Comparison of ENCODE assay signal across 15 cellular contexts in the genomic region with DNA sequence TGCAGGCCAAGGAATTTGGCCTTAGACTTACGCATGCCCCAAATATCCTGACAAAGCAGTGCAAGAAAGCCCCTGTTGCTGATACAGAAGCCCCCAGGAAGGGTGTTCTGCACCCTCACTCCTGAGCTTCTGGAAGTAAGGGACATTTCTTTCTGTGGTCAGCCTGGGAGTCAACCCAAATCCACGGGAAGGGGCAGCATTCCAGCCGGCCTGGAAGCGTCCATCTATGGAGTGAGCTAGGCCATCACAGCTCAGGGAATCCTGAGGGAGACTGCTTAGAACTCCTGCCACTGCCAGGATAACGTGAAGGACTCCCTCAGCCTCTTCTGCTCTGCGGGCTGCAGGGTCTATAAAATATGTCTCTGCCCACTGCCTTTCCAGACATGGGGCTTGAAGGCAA.
DNase-seq lines count a peak whose midpoint lies in the region; ATAC-seq and TF ChIP-seq lines count a peak whose summit lies in the region.
"Had no signal": no experiment of that assay in that cellular context is flagged by ENCODE, and none has a peak within 500 bp of the region (broad histone marks: within the 10 kb centered on the region; RNA-seq: fewer than 3 reads in every experiment).

No MANE protein-coding gene starts in this region.

- peak overlapping the region; percentile 100 for H3K27ac ChIP-seq in OCI-LY1 (ENCODE audit: low read depth, low read length, poor library complexity, severe bottlenecking)
- H3K27ac ChIP-seq in left lung: no peak overlapping the region
- H3K27ac ChIP-seq: BLaER1 had no signal

- H3K4me3 Mint-ChIP-seq in activated T-cell treated with anti-CD3 and anti-CD28 coated beads, Interleukin-2, amount 50 U/mL, for 24 hours: no peak overlapping the region
- H3K4me3 Mint-ChIP-seq in osteocyte (ENCODE audit: unreplicated experiment): no peak overlapping the region
- no peak overlapping the region for H3K4me3 Mint-ChIP-seq in nephron progenitor cell
- H3K4me3 Mint-ChIP-seq: CD8-positive, alpha-beta T cell had no signal

- peaks cover 72% of the 10 kb centered on the region for H3K4me1 ChIP-seq in OCI-LY1 (ENCODE audit: insufficient read depth, low read length, severe bottlenecking)
- peaks cover 7 to 14% of the 10 kb centered on the region in 2 donors for H3K4me1 ChIP-seq in left lung

- no peak overlapping the region for H2AFZ ChIP-seq in OCI-LY1 (ENCODE audit: low read length)

- H4K20me1 ChIP-seq in OCI-LY1 (ENCODE audit: insufficient read depth, low read length): no peaks in the 10 kb centered on the region
- H4K20me1 ChIP-seq: BLaER1 had no signal

- peaks cover 15% of the 10 kb centered on the region for H3F3A ChIP-seq in OCI-LY1 (ENCODE audit: insufficient read depth, low read length)

- H3K27me3 ChIP-seq in OCI-LY1 (ENCODE audit: insufficient read depth, low read length) (no peaks in the 10 kb centered on the region), left lung (no peaks in the 10 kb centered on the region)
- H3K27me3 ChIP-seq: BLaER1 had no signal

- H3K4me3 ChIP-seq in OCI-LY1 (ENCODE audit: low read depth, low read length, poor library complexity, severe bottlenecking) (peak overlapping the region; percentile 35), left lung (no peak overlapping the region)
- H3K4me3 ChIP-seq: BLaER1 had no signal

- peak overlapping the region; percentile 71 for H3K9ac ChIP-seq in OCI-LY1 (ENCODE audit: low read length)
- H3K9ac ChIP-seq: BLaER1 had no signal

- peaks cover 14% of the 10 kb centered on the region for H3K27me3 Mint-ChIP-seq in activated T-cell treated with anti-CD3 and anti-CD28 coated beads, Interleukin-2, amount 50 U/mL, for 24 hours
- H3K27me3 Mint-ChIP-seq in osteocyte (ENCODE audit: unreplicated experiment) (no peaks in the 10 kb centered on the region), nephron progenitor cell (ENCODE audit: low read depth, poor library complexity) (peaks cover 14% of the 10 kb centered on the region)

- H3K9me3 ChIP-seq in OCI-LY1 (ENCODE audit: low read length): no peaks in the 10 kb centered on the region
- H3K9me3 ChIP-seq in left lung: no peaks in the 10 kb centered on the region
- H3K9me3 ChIP-seq: BLaER1 had no signal

- no peak overlapping the region for H3K27ac Mint-ChIP-seq in activated T-cell treated with anti-CD3 and anti-CD28 coated beads, Interleukin-2, amount 50 U/mL, for 24 hours
- H3K27ac Mint-ChIP-seq in osteocyte (ENCODE audit: unreplicated experiment) (no peak overlapping the region), nephron progenitor cell (no peak overlapping the region)
- H3K27ac Mint-ChIP-seq: CD8-positive, alpha-beta T cell had no signal

- peak; percentile 22 for DNase-seq in activated T-cell treated with anti-CD3 and anti-CD28 coated beads, Interleukin-2, amount 50 U/mL, for 24 hours
- no peak for DNase-seq in activated T-cell treated with anti-CD3 and anti-CD28 coated beads for 4 hours
- DNase-seq in islet precursor cell: peak; percentile 52
- DNase-seq in osteocyte (ENCODE audit: extremely low spot score, unreplicated experiment): peak; percentile 73
- DNase-seq in NCI-H1417 treated with DMSO at 0.1 percent for 48 hours (lab: John Stamatoyannopoulos, UW): no peak
- no peak for DNase-seq in nephron progenitor cell
- no peak for DNase-seq in left lung
- DNase-seq: CD8-positive, alpha-beta T cell; KG1; NCI-H1436 treated with DMSO at 0.1 percent for 48 hours; NCI-H2081; NCI-H510A treated with DMSO at 0.1 percent for 48 hours had no signal

- no peak for TF ChIP-seq CTCF in OCI-LY1 (IDR thresholded peaks at IDR 0.05; ENCODE audit: low read length)
- no peak for TF ChIP-seq CTCF in osteocyte (IDR thresholded peaks at IDR 0.05)
- no peak for TF ChIP-seq CTCF in nephron progenitor cell (IDR thresholded peaks at IDR 0.05)
- no peak for TF ChIP-seq CTCF in left lung (IDR thresholded peaks at IDR 0.05)

- no peaks in the 10 kb centered on the region for H3K9me2 ChIP-seq in OCI-LY1 (ENCODE audit: low read depth, low read length)

- H3K9me3 Mint-ChIP-seq in activated T-cell treated with anti-CD3 and anti-CD28 coated beads, Interleukin-2, amount 50 U/mL, for 24 hours: no peaks in the 10 kb centered on the region
- peaks cover 3% of the 10 kb centered on the region for H3K9me3 Mint-ChIP-seq in osteocyte (ENCODE audit: unreplicated experiment)
- H3K9me3 Mint-ChIP-seq in nephron progenitor cell: peaks cover 19% of the 10 kb centered on the region
- H3K9me3 Mint-ChIP-seq: CD8-positive, alpha-beta T cell had no signal

- H3K4me1 Mint-ChIP-seq in activated T-cell treated with anti-CD3 and anti-CD28 coated beads, Interleukin-2, amount 50 U/mL, for 24 hours (ENCODE audit: low read depth): peaks cover 31% of the 10 kb centered on the region
- H3K4me1 Mint-ChIP-seq in osteocyte (ENCODE audit: unreplicated experiment): peaks cover 40% of the 10 kb centered on the region
- peaks cover 32% of the 10 kb centered on the region for H3K4me1 Mint-ChIP-seq in nephron progenitor cell

- H3K36me3 ChIP-seq in OCI-LY1 (ENCODE audit: insufficient read depth, low read length): no peaks in the 10 kb centered on the region
- no peaks in the 10 kb centered on the region for H3K36me3 ChIP-seq in left lung
- H3K36me3 ChIP-seq: BLaER1 had no signal

- peak overlapping the region; percentile 63 for H3K4me2 ChIP-seq in OCI-LY1 (ENCODE audit: low read length)
- H3K4me2 ChIP-seq: BLaER1 had no signal

- intact Hi-C loops in left lung (cut with DNase I): no loop called here

- H3K79me2 ChIP-seq in OCI-LY1 (ENCODE audit: insufficient read depth, low read length): no peaks in the 10 kb centered on the region

- H3K36me3 Mint-ChIP-seq in activated T-cell treated with anti-CD3 and anti-CD28 coated beads, Interleukin-2, amount 50 U/mL, for 24 hours (ENCODE audit: low read depth): no peaks in the 10 kb centered on the region
- H3K36me3 Mint-ChIP-seq in osteocyte (ENCODE audit: unreplicated experiment): no peaks in the 10 kb centered on the region
- H3K36me3 Mint-ChIP-seq in nephron progenitor cell (ENCODE audit: low read depth): peaks cover 11% of the 10 kb centered on the region
- H3K36me3 Mint-ChIP-seq: CD8-positive, alpha-beta T cell had no signal

- ATAC-seq in left lung: no peak
- ATAC-seq: CD8-positive, alpha-beta T cell; HepG2 had no signal

Comparison
In these comparisons a context has a peak if more than half of its experiments do, and no peak if none do; other contexts are left out.
1. DNase-seq: peak in activated T-cell treated with anti-CD3 and anti-CD28 coated beads, Interleukin-2, amount 50 U/mL, for 24 hours (single experiment), islet precursor cell (single experiment) and osteocyte (single experiment); none in activated T-cell treated with anti-CD3 and anti-CD28 coated beads for 4 hours (single experiment), NCI-H1417 treated with DMSO at 0.1 percent for 48 hours (single experiment), nephron progenitor cell (single experiment) and left lung (0 of 2).